1 cellular context compared by ENCODE assay signal in the genomic region with DNA sequence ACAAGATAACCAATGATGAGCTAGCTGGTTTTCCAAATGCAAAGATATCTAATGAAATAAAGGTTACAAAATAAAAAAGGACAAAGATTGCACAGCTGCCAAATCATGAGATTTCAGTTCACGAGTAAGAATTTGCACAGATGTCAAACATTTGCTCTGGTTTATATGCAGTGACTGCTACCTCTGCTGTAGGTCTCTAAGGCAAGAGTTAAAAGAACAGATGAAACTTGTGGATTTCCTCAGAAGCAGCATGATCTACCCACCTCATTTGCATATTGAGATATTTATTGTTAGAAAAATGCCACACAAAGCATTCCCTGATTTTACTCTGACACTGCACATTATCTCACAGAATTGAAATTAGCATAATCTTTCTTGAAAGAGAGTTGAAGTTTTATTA.
TF ChIP-seq lines count a peak whose summit lies in the region.

No MANE protein-coding gene starts in this region.

TF ChIP-seq in K562, 482 proteins besides CTCF, POLR2A, EP300 and RAD21 (continued from another document):
- TF ChIP-seq NR1H2 (CRISPR knock-in tag; IDR thresholded peaks at IDR 0.05) (no peak), EP400 (IDR thresholded peaks at IDR 0.05) (no peak), ZNF699 (CRISPR knock-in tag; IDR thresholded peaks at IDR 0.05; ENCODE audit: insufficient replicate concordance) (no peak), PTBP1 (IDR thresholded peaks at IDR 0.05; ENCODE audit: low read depth, low read length) (no peak), NFRKB (IDR thresholded peaks at IDR 0.05; ENCODE audit: low read depth) (no peak), TCF3 (CRISPR knock-in tag; IDR thresholded peaks at IDR 0.05) (no peak), POU5F1 (IDR thresholded peaks at IDR 0.05; ENCODE audit: borderline replicate concordance, low read depth, low read length, partially characterized antibody) (no peak), SMARCC2 (IDR thresholded peaks at IDR 0.05; ENCODE audit: low read depth) (no peak), ZNF77 (CRISPR knock-in tag; IDR thresholded peaks at IDR 0.05) (no peak), CBFB (CRISPR knock-in tag; IDR thresholded peaks at IDR 0.05) (no peak), SIN3A (IDR thresholded peaks at IDR 0.05; ENCODE audit: borderline replicate concordance in 2 of 2, control insufficient read depth in 1 of 2, low read depth in 2 of 2, low read length in 2 of 2) (no peak), ILF3 (IDR thresholded peaks at IDR 0.05; ENCODE audit: borderline replicate concordance) (no peak)
- TF ChIP-seq, protein P1, sequence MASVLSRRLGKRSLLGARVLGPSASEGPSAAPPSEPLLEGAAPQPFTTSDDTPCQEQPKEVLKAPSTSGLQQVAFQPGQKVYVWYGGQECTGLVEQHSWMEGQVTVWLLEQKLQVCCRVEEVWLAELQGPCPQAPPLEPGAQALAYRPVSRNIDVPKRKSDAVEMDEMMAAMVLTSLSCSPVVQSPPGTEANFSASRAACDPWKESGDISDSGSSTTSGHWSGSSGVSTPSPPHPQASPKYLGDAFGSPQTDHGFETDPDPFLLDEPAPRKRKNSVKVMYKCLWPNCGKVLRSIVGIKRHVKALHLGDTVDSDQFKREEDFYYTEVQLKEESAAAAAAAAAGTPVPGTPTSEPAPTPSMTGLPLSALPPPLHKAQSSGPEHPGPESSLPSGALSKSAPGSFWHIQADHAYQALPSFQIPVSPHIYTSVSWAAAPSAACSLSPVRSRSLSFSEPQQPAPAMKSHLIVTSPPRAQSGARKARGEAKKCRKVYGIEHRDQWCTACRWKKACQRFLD (CRISPR knock-in tag; IDR thresholded peaks at IDR 0.05), result no peak
- TF ChIP-seq, protein P2, sequence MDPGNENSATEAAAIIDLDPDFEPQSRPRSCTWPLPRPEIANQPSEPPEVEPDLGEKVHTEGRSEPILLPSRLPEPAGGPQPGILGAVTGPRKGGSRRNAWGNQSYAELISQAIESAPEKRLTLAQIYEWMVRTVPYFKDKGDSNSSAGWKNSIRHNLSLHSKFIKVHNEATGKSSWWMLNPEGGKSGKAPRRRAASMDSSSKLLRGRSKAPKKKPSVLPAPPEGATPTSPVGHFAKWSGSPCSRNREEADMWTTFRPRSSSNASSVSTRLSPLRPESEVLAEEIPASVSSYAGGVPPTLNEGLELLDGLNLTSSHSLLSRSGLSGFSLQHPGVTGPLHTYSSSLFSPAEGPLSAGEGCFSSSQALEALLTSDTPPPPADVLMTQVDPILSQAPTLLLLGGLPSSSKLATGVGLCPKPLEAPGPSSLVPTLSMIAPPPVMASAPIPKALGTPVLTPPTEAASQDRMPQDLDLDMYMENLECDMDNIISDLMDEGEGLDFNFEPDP (CRISPR knock-in tag; IDR thresholded peaks at IDR 0.05), result no peak
